Comparison of ENCODE assay signal across 1 cellular context in the genomic region with DNA sequence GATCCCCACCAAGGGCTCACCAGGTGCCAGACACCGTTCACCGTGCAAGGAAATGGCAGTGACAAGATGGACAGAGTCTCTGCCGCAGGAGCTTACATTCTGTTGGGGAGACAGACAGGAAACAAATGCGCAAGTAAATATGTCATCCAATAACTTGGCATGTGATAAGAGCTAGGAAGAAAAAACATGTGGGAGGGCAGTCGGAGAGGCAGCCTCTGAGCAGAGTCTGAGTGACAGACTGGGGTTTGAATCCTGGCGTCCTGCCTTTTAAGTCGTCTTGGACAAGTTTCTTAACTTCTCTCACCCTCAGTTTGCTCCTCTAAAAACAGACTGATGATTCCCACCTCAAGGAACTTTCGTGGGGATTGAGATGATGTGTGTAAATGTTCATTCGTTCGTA.
TF ChIP-seq lines count a peak whose summit lies in the region.

No MANE protein-coding gene starts in this region.

TF ChIP-seq in K562, 482 proteins besides CTCF, POLR2A, EP300 and RAD21 (continued from another document):
- TF ChIP-seq, protein P1, sequence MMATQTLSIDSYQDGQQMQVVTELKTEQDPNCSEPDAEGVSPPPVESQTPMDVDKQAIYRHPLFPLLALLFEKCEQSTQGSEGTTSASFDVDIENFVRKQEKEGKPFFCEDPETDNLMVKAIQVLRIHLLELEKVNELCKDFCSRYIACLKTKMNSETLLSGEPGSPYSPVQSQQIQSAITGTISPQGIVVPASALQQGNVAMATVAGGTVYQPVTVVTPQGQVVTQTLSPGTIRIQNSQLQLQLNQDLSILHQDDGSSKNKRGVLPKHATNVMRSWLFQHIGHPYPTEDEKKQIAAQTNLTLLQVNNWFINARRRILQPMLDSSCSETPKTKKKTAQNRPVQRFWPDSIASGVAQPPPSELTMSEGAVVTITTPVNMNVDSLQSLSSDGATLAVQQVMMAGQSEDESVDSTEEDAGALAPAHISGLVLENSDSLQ (IDR thresholded peaks at IDR 0.05), result peak; percentile 59; the same call in 1 of the 2 replicates
